Comparison of ENCODE assay signal across 13 cellular contexts in genomic region chr6:33651403-33651802, GRCh38. TPM values are rescaled to one million over a fixed set of nuclear protein-coding genes. Genes with fewer than 3 reads are reported as not detected.
DNase-seq lines count a peak whose midpoint lies in the region; ATAC-seq, FAIRE-seq and TF ChIP-seq lines count a peak whose summit lies in the region.
"Had no signal": no experiment of that assay in that cellular context is flagged by ENCODE, and none has a peak within 500 bp of the region (broad histone marks: within the 10 kb centered on the region; RNA-seq: fewer than 3 reads in every experiment).

No MANE protein-coding gene starts in this region.

- no peaks in the 10 kb centered on the region for H3K27me3 ChIP-seq in left ventricle myocardium inferior (ENCODE audit: low read depth)
- H3K27me3 ChIP-seq in H9 (ENCODE audit: insufficient read depth, low read length) = no peaks in the 10 kb centered on the region
- H3K27me3 ChIP-seq in K562 (ENCODE audit: control insufficient read depth in 2 of 2, insufficient read depth in 2 of 2, low read length in 2 of 2) = no peaks in the 10 kb centered on the region
- H3K27me3 ChIP-seq in spleen (replicated peaks in 1 of 7) = no peaks in the 10 kb centered on the region
- H3K27me3 ChIP-seq: BE2C had no signal

- H3K4me2 ChIP-seq in H9 (ENCODE audit: insufficient read depth, insufficient read length, low read length) (no peak overlapping the region), K562 (ENCODE audit: insufficient read depth, low read length) (no peak overlapping the region)
- H3K4me2 ChIP-seq: A549 had no signal

- H2BK15ac ChIP-seq in H9 (ENCODE audit: low read depth, low read length) = no peak overlapping the region

- H4K91ac ChIP-seq in H9 (ENCODE audit: insufficient read length, low read depth, low read length) = no peak overlapping the region

- H3K9me3 ChIP-seq in left ventricle myocardium inferior (replicated peaks) = no peaks in the 10 kb centered on the region
- no peaks in the 10 kb centered on the region for H3K9me3 ChIP-seq in H9 (ENCODE audit: control insufficient read depth, low read depth, low read length)
- no peaks in the 10 kb centered on the region for H3K9me3 ChIP-seq in K562 (replicated peaks; ENCODE audit: control insufficient read depth, insufficient read depth, low read depth, low read length)
- no peaks in the 10 kb centered on the region for H3K9me3 ChIP-seq in spleen
- H3K9me3 ChIP-seq: A549, BE2C had no signal

- no peak for DNase-seq in left ventricle myocardium inferior
- no peak for DNase-seq in left cardiac atrium
- DNase-seq in H9 = peak; percentile 15
- no peak for DNase-seq in K562 (ENCODE audit: extremely low read depth in 1 of 4, low spot score in 3 of 4)
- DNase-seq in spleen = no peak
- DNase-seq in ecto neural progenitor cell (ENCODE audit: low spot score) = no peak
- no peak for DNase-seq in chondrocyte (ENCODE audit: low spot score)
- DNase-seq: BE2C, DMS53, GF-D8 had no signal

- H3K79me2 ChIP-seq in H9 (ENCODE audit: insufficient read depth, low read length) = no peaks in the 10 kb centered on the region
- H3K79me2 ChIP-seq in K562 (ENCODE audit: control insufficient read depth, insufficient read depth, low read length) = peaks cover 4% of the 10 kb centered on the region; the same call in 1 of the 3 replicates

- CTCF ChIA-PET in K562 (lab: Yijun Ruan, JAX; ENCODE audit: low intra/inter-chr PET ratio) = no interaction called here

- H3K14ac ChIP-seq in H9 (ENCODE audit: insufficient read depth, low read length) = no peak overlapping the region

- no peak for TF ChIP-seq RAD21 in K562 (CRISPR knock-in tag; conservative IDR thresholded peaks at IDR 0.05 in 1 of 2, IDR thresholded peaks at IDR 0.05 in 1 of 2)

- H3K4me3 Mint-ChIP-seq in H9 = peak overlapping the region in 1 of 2 experiments; percentile 13; a peak in 1 of 5 replicates
- no peak overlapping the region for H3K4me3 Mint-ChIP-seq in chondrocyte (ENCODE audit: unreplicated experiment)

- in situ Hi-C loops in K562 (cut with MboI) = no loop called here

- H3K9ac ChIP-seq in H9 (ENCODE audit: extremely low read depth, insufficient read length, low read length) (no peak overlapping the region), K562 (ENCODE audit: insufficient read depth in 1 of 2, low read depth in 2 of 2, low read length in 2 of 2) (no peak overlapping the region; a peak in 1 of 4 replicates)

- no peak overlapping the region for H4K5ac ChIP-seq in H9 (ENCODE audit: insufficient read length, low read depth, low read length)

- TF ChIP-seq CTCF in left ventricle myocardium inferior (IDR thresholded peaks at IDR 0.05; ENCODE audit: borderline replicate concordance) (no peak), H9 (conservative IDR thresholded peaks at IDR 0.05) (no peak), K562 (IDR thresholded peaks at IDR 0.05 in 2 of 3, conservative IDR thresholded peaks at IDR 0.05 in 1 of 3; ENCODE audit: insufficient read depth in 2 of 3, low read depth in 1 of 3, low read length in 3 of 3) (no peak), spleen (IDR thresholded peaks at IDR 0.05 in 8 of 11, conservative IDR thresholded peaks at IDR 0.05 in 3 of 11) (no peak), chondrocyte (IDR thresholded peaks at IDR 0.05) (no peak)

- H2AFZ ChIP-seq in H9 (ENCODE audit: low read length) = no peak overlapping the region
- no peak overlapping the region for H2AFZ ChIP-seq in K562 (ENCODE audit: low read depth, low read length)

- BruUV-seq in K562 (replicated peaks; lab: Mats Ljungman, UMichigan) = no TSS peak

- H3K4me1 Mint-ChIP-seq in H9 = peaks cover 5 to 20% of the 10 kb centered on the region in 2 experiments
- H3K4me1 Mint-ChIP-seq in chondrocyte (ENCODE audit: low read depth) = peaks cover 5% of the 10 kb centered on the region

- no peak overlapping the region for H2BK20ac ChIP-seq in H9 (ENCODE audit: low read depth, low read length, poor library complexity, severe bottlenecking)

- H3K4me3 ChIP-seq in left ventricle myocardium inferior (no peak overlapping the region), K562 (no peak overlapping the region), spleen (no peak overlapping the region)
- H3K4me3 ChIP-seq: A549 had no signal

- no peak overlapping the region for H3K4ac ChIP-seq in H9 (ENCODE audit: low read depth, low read length)

- no peaks in the 10 kb centered on the region for H3K9me1 ChIP-seq in K562 (ENCODE audit: control insufficient read depth, insufficient read depth, low read length)

- no CpG with 5 or more reads among the region's 4 CpGs for WGBS in H9 (ENCODE audit: extremely low coverage, insufficient read length, low lambda C conversion rate)
- WGBS in K562 (ENCODE audit: insufficient coverage, low coverage, missing lambda C conversion rate) = 44% methylated on average over 4 of the region's 4 CpGs
- 57 to 71% (median 69%) methylated on average over 4 of the region's 4 CpGs for WGBS in spleen, 5 donors

- H3K27ac Mint-ChIP-seq in H9 = peak overlapping the region in 1 of 3 experiments; percentile 84; a peak in 1 of 7 replicates
- no peak overlapping the region for H3K27ac Mint-ChIP-seq in chondrocyte (ENCODE audit: unreplicated experiment)

- intact Hi-C loops in left ventricle myocardium inferior (cut with micrococcal nuclease) (no loop called here), left cardiac atrium (cut with DNase I) (no loop called here), K562 (cut with micrococcal nuclease) (no loop called here), spleen (cut with DNase I; ENCODE audit: low total_unique reads) (no loop called here)

- no peaks in the 10 kb centered on the region for H3K23me2 ChIP-seq in H9 (ENCODE audit: insufficient read length, low read depth, low read length, poor library complexity, severe bottlenecking)

- H3K56ac ChIP-seq in H9 (ENCODE audit: insufficient read length, low read depth, low read length) = no peak overlapping the region

- no peak overlapping the region for H2BK12ac ChIP-seq in H9 (ENCODE audit: insufficient read length, low read depth, low read length)

- H3K9me3 Mint-ChIP-seq in H9 = no peaks in the 10 kb centered on the region
- H3K9me3 Mint-ChIP-seq in chondrocyte (ENCODE audit: low read depth) = no peaks in the 10 kb centered on the region

- H2BK5ac ChIP-seq in H9 (ENCODE audit: insufficient read length, low read length) = no peak overlapping the region

- H3K4me1 ChIP-seq in left ventricle myocardium inferior = peaks cover 10% of the 10 kb centered on the region
- no peaks in the 10 kb centered on the region for H3K4me1 ChIP-seq in H9 (ENCODE audit: insufficient read depth, low read length)
- no peaks in the 10 kb centered on the region; a peak in 1 of 5 replicates for H3K4me1 ChIP-seq in K562 (replicated peaks in 1 of 2; ENCODE audit: control insufficient read depth in 2 of 2, insufficient read depth in 2 of 2, low read length in 2 of 2)
- H3K4me1 ChIP-seq in spleen = peaks cover 0 to 30% (median 6%) of the 10 kb centered on the region in 6 donors
- H3K4me1 ChIP-seq: A549, BE2C had no signal

- TF ChIP-seq EP300 in K562 (IDR thresholded peaks at IDR 0.05; ENCODE audit: low read length) = no peak

- H3K27me3 Mint-ChIP-seq in H9 (ENCODE audit: low read depth) (no peaks in the 10 kb centered on the region), chondrocyte (ENCODE audit: low read depth) (no peaks in the 10 kb centered on the region)

- H2AK5ac ChIP-seq in H9 (ENCODE audit: insufficient read length, low read length) = no peak overlapping the region

- FAIRE-seq in K562 (lab: Jason Lieb, UNC) = peak; percentile 55
- FAIRE-seq: A549 had no signal

- H4K20me1 ChIP-seq in H9 (ENCODE audit: control insufficient read depth, insufficient read depth, insufficient read length) = no peaks in the 10 kb centered on the region
- peaks cover 11% of the 10 kb centered on the region; the same call in 1 of the 2 replicates for H4K20me1 ChIP-seq in K562 (replicated peaks; ENCODE audit: control insufficient read depth, insufficient read depth, low read length)

- H3K18ac ChIP-seq in H9 (ENCODE audit: insufficient read length, low read depth, low read length) = no peak overlapping the region

- H3K36me3 ChIP-seq in left ventricle myocardium inferior = peaks cover 10% of the 10 kb centered on the region
- peaks cover 36% of the 10 kb centered on the region; the same call in 2 of the 3 replicates for H3K36me3 ChIP-seq in K562 (ENCODE audit: control insufficient read depth, insufficient read depth, low read length)
- H3K36me3 ChIP-seq in spleen = peaks cover 0 to 72% (median 17%) of the 10 kb centered on the region in 6 donors
- H3K36me3 ChIP-seq: BE2C had no signal

- no peak overlapping the region for H2BK120ac ChIP-seq in H9 (ENCODE audit: low read depth, low read length, poor library complexity, severe bottlenecking)

- H3K23ac ChIP-seq in H9 (ENCODE audit: insufficient read length, low read depth, low read length) = no peak overlapping the region

- H3K36me3 Mint-ChIP-seq in H9 (ENCODE audit: insufficient read depth in 1 of 3, low read depth in 3 of 3) (peaks cover 0 to 18% (median 10%) of the 10 kb centered on the region in 3 experiments; a peak in 5 of 7 replicates), chondrocyte (ENCODE audit: low read depth) (peaks cover 1% of the 10 kb centered on the region)

- POLR2A ChIA-PET in K562 (lab: Yijun Ruan, JAX) = interaction anchor here (0.5 to 1.0 kb wide), 4 partner anchors 25 to 354 kb away, joined by 3 to 4 read pairs (median 3); no protein-coding TSS in a partner anchor

- ATAC-seq in left cardiac atrium = no peak
- ATAC-seq in K562 = no peak
- ATAC-seq: A549, HCT116 had no signal

- H3K27ac ChIP-seq in left ventricle myocardium inferior (replicated peaks) (peak overlapping the region; percentile 9), H9 (ENCODE audit: insufficient read length, low read depth, low read length) (no peak overlapping the region), K562 (ENCODE audit: extremely low read depth, low read depth, low read length) (no peak overlapping the region), spleen (peak overlapping the region; percentile 23 to 81 (median 62))
- H3K27ac ChIP-seq: A549, HL-60 had no signal

- peaks cover 3% of the 10 kb centered on the region for H3K79me1 ChIP-seq in H9 (ENCODE audit: insufficient read depth, low read depth, low read length, poor library complexity, severe bottlenecking)

- TF ChIP-seq POLR2A in K562 (conservative IDR thresholded peaks at IDR 0.05) (no peak), spleen (IDR thresholded peaks at IDR 0.05) (no peak)

- no peak overlapping the region for H4K8ac ChIP-seq in H9 (replicated peaks; ENCODE audit: insufficient read length, low read depth, low read length)

- no peak overlapping the region for H3T11ph ChIP-seq in H9 (ENCODE audit: low read length)

RNA-seq across cellular contexts. Expression of gene ITPR3, which starts 30.3 kb away (rescaled TPM):
- 5.6 TPM for total RNA-seq in left ventricle myocardium inferior
- total RNA-seq in left cardiac atrium = 10 to 100 TPM in 1 of 2 donors, 1 to 10 TPM in 1; 9.6 to 16.6 TPM
- 39.1 and 40.3 TPM in 2 replicates for total RNA-seq in H9 (2021)
- 128 and 310 TPM in 2 replicates for total RNA-seq in K562 (2011; cell fraction: chromatin; rRNA removed; ENCODE audit: low replicate concordance)
- total RNA-seq in K562 (2011; cell fraction: nucleolus; rRNA removed) = 120 and 148 TPM in 2 replicates
- total RNA-seq in K562 (2011; cell fraction: nucleoplasm; rRNA removed) = 89.0 and 102 TPM in 2 replicates
- total RNA-seq in K562 (2014; rRNA removed) = 13.2 and 17.2 TPM in 2 replicates
- 4.9 and 7.0 TPM in 2 replicates for total RNA-seq in K562 (2014; rRNA removed; fragmentation: Illumina TruSeq; extraction: Trizol)
- total RNA-seq in K562 (2015; rRNA removed; fragmentation: Illumina TruSeq; extraction: Trizol) = 7.0 and 7.7 TPM in 2 replicates
- total RNA-seq in K562 (2021) = 31.2 and 35.7 TPM in 2 replicates
- polyA plus RNA-seq in K562 (2011; rRNA removed) = 14.7 and 22.4 TPM in 2 replicates
- 15.6 and 18.8 TPM in 2 replicates for polyA plus RNA-seq in K562 (2011; cell fraction: cytosol; rRNA removed)
- 187 and 251 TPM in 2 replicates for polyA plus RNA-seq in K562 (2011; cell fraction: nucleus; rRNA removed)
- 14.4 and 17.4 TPM in 2 replicates for polyA plus RNA-seq in K562 (2012)
- polyA plus RNA-seq in K562 (2014; fragmentation: Illumina TruSeq; extraction: Trizol) = 20.5 and 22.0 TPM in 2 replicates
- under 1 TPM; 0.39 to 0.73 TPM for polyA plus RNA-seq in K562 (2014; fragmentation: Nextera tagmentation; extraction: Ambion mirVana)
- polyA plus RNA-seq in K562 (2014; rRNA removed) = 20.9 and 23.7 TPM in 2 replicates
- polyA minus RNA-seq in K562 (2011; rRNA and poly(A)+ RNA removed) = 18.8 and 19.6 TPM in 2 replicates
- 19.1 and 27.6 TPM in 2 replicates for polyA minus RNA-seq in K562 (2011; cell fraction: cytosol; rRNA and poly(A)+ RNA removed)
- 48.7 and 51.2 TPM in 2 replicates for polyA minus RNA-seq in K562 (2011; cell fraction: nucleus; rRNA and poly(A)+ RNA removed)
- total RNA-seq in spleen = 10 to 100 TPM; 42.1 to 95.6 (median 68.1) TPM
- 10 to 100 TPM in 2 of 3 donors, 1 to 10 TPM in 1; 9.9 to 37.9 (median 20.0) TPM for polyA plus RNA-seq in spleen
- total RNA-seq in chondrocyte = 10.0 to 24.8 TPM (median 11.0 TPM) in 3 replicates

Comparison
In these comparisons a context has a peak if more than half of its experiments do, and no peak if none do; other contexts are left out.
1. H3K27ac ChIP-seq: peak in left ventricle myocardium inferior (single experiment) and spleen (8 of 8); none in H9 (single experiment) and K562 (single experiment).